Comparison of ENCODE assay signal across 11 cellular contexts in genomic region chr2:230767862-230768388, GRCh38.
"Had no signal": no experiment of that assay in that cellular context is flagged by ENCODE, and none has a peak within 500 bp of the region (broad histone marks: within the 10 kb centered on the region; RNA-seq: fewer than 3 reads in every experiment).

No MANE protein-coding gene starts in this region.

- H3K27me3 ChIP-seq: cardiac muscle cell, heart left ventricle, ovary, stomach had no signal

- H3K27ac ChIP-seq: cardiac muscle cell, heart left ventricle, ovary, SK-N-MC, stomach had no signal

- H3K9me3 ChIP-seq: ovary, stomach had no signal

- H3K9me3 Mint-ChIP-seq: nephron had no signal

- H3K4me3 Mint-ChIP-seq: nephron had no signal

- H3K36me3 ChIP-seq: ovary had no signal

- H3K4me1 Mint-ChIP-seq: nephron had no signal

- DNase-seq: activated CD4-positive, CD25-positive, alpha-beta regulatory T cell treated with anti-CD3 and anti-CD28 coated beads, Interleukin-2, amount 50 U/mL, for 72 hours; heart left ventricle; left colon; ovary; stimulated activated CD4-positive, alpha-beta T cell treated with anti-CD3 and anti-CD28 coated beads, Interleukin-12 subunit alpha, Interleukin-12 subunit beta, amount 100 ng/mL, for 4 hours; stomach; T-helper 1 cell had no signal

- ATAC-seq: heart left ventricle, left colon, Right ventricle myocardium inferior had no signal

- H3K4me3 ChIP-seq: cardiac muscle cell, heart left ventricle, ovary, SK-N-MC, stomach had no signal
